ENCODE assay signal across 13 cellular contexts in genomic region chr2:122009546-122009945, GRCh38.
"Had no signal": no experiment of that assay in that cellular context is flagged by ENCODE, and none has a peak within 500 bp of the region (broad histone marks: within the 10 kb centered on the region; RNA-seq: fewer than 3 reads in every experiment).

No MANE protein-coding gene starts in this region.

- H3K27me3 Mint-ChIP-seq: activated CD4-positive, alpha-beta T cell treated with anti-CD3 and anti-CD28 coated beads, Interleukin-2, amount 10 ng/mL, durations not matched to agents 24 days and 14 days had no signal

- H3K36me3 ChIP-seq: brain microvascular endothelial cell, tibial artery had no signal

- H3K27me3 ChIP-seq: brain microvascular endothelial cell, foreskin keratinocyte had no signal

- H3K27ac Mint-ChIP-seq: activated CD4-positive, alpha-beta T cell treated with anti-CD3 and anti-CD28 coated beads, Interleukin-2, amount 10 ng/mL, durations not matched to agents 24 days and 14 days had no signal

- H3K9me3 Mint-ChIP-seq: activated CD4-positive, alpha-beta T cell treated with anti-CD3 and anti-CD28 coated beads, Interleukin-2, amount 10 ng/mL, durations not matched to agents 24 days and 14 days; central memory CD8-positive, alpha-beta T cell had no signal

- H3K27ac ChIP-seq: brain microvascular endothelial cell, foreskin keratinocyte, tibial artery had no signal

- H3K4me1 ChIP-seq: foreskin keratinocyte, tibial artery had no signal

- DNase-seq: activated CD4-positive, alpha-beta T cell treated with anti-CD3 and anti-CD28 coated beads, Interleukin-2, amount 10 ng/mL, durations not matched to agents 24 days and 14 days; activated CD4-positive, CD25-positive, alpha-beta regulatory T cell; activated naive CD4-positive, alpha-beta T cell treated with Interleukin-2 at 50 U/mL for 16 hours; anterior cingulate cortex; brain microvascular endothelial cell; cortex of kidney; effector CD8-positive, alpha-beta T cell; foreskin keratinocyte; stimulated activated CD4-positive, alpha-beta T cell treated with anti-CD3 and anti-CD28 coated beads, Interleukin-4, amount 100 ng/mL, for 24 hours; stimulated activated naive CD4-positive, alpha-beta T cell; tibial artery had no signal

- H3K4me1 Mint-ChIP-seq: activated CD4-positive, alpha-beta T cell treated with anti-CD3 and anti-CD28 coated beads, Interleukin-2, amount 10 ng/mL, durations not matched to agents 24 days and 14 days; central memory CD8-positive, alpha-beta T cell had no signal

- H3K4me3 ChIP-seq: lung, tibial artery had no signal

- H3K9me3 ChIP-seq: tibial artery had no signal

- H3K4me3 Mint-ChIP-seq: activated CD4-positive, alpha-beta T cell treated with anti-CD3 and anti-CD28 coated beads, Interleukin-2, amount 10 ng/mL, durations not matched to agents 24 days and 14 days; central memory CD8-positive, alpha-beta T cell had no signal
